Comparison of ENCODE assay signal across 19 cellular contexts in the genomic region with DNA sequence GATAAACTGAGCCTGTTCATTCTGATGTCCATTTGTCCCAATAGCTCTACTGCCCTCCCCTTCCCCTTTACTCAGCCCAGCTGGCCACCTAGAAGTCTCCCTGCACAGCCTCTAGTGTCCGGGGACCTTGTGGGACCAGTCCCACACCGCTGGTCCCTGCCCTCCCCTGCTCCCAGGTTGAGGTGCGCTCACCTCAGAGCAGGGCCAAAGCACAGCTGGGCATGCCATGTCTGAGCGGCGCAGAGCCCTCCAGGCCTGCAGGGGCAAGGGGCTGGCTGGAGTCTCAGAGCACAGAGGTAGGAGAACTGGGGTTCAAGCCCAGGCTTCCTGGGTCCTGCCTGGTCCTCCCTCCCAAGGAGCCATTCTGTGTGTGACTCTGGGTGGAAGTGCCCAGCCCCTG.
"Had no signal": no experiment of that assay in that cellular context is flagged by ENCODE, and none has a peak within 500 bp of the region (broad histone marks: within the 10 kb centered on the region; RNA-seq: fewer than 3 reads in every experiment).

No MANE protein-coding gene starts in this region.

- FAIRE-seq: frontal cortex, islet of Langerhans had no signal

- DNase-seq: activated B cell treated with CpG ODN at 0.5 μM for 24 hours; activated CD4-positive, alpha-beta T cell treated with anti-CD3 and anti-CD28 coated beads, Interleukin-2, amount 10 ng/mL, durations not matched to agents 24 days and 14 days; activated CD8-positive, alpha-beta memory T cell treated with anti-CD3 and anti-CD28 coated beads for 24 hours; activated naive CD4-positive, alpha-beta T cell treated with anti-CD3 and anti-CD28 coated beads, Interleukin-2, amount 50 U/mL, for 16 hours; activated T-cell treated with anti-CD3 and anti-CD28 coated beads for 4 hours; adrenal gland; body of pancreas; heart left ventricle; mammary epithelial cell; mucosa of descending colon; natural killer cell; occipital lobe; psoas muscle; sigmoid colon; stimulated activated CD4-positive, alpha-beta T cell treated with anti-CD3 and anti-CD28 coated beads, Interleukin-12 subunit alpha, Interleukin-12 subunit beta, amount 100 ng/mL, for 4 hours; stimulated activated naive CD4-positive, alpha-beta T cell had no signal

- H3K27me3 ChIP-seq: adrenal gland, body of pancreas, heart left ventricle, sigmoid colon had no signal

- H3K27ac ChIP-seq: adrenal gland, body of pancreas, heart left ventricle, psoas muscle, sigmoid colon had no signal

- H3K9me3 ChIP-seq: psoas muscle had no signal

- ATAC-seq: activated T-helper 17 cell treated with anti-CD3 and anti-CD28 coated beads, Interleukin-2, amount 50 U/mL, for 72 hours; body of pancreas; mucosa of descending colon; natural killer cell; psoas muscle had no signal

- H3K4me1 ChIP-seq: body of pancreas, psoas muscle had no signal

- H3K4me3 ChIP-seq: adrenal gland, body of pancreas, heart left ventricle, mucosa of descending colon, psoas muscle, sigmoid colon had no signal
